11 cellular contexts compared by ENCODE assay signal in the genomic region with DNA sequence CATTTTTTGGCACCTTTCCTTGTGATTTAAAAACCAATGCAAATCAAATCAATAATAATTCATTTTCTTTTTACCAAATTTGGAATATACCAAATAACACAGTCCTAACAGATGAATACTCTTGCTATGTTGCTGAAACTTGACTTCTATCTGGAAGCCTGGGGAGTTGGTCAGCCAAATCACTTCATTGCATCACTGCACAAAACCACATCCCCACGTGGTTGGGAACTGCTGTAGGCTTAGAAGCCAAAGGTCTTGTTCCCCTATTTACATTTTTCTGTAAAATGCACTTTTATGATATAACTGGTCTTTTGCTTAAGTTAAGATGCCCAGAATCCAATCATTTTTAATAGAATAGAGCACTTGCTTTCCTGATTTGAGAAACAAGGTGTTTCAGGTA. TPM values are rescaled to one million over a fixed set of nuclear protein-coding genes. Genes with fewer than 3 reads are reported as not detected.
DNase-seq lines count a peak whose midpoint lies in the region; ATAC-seq, FAIRE-seq and TF ChIP-seq lines count a peak whose summit lies in the region.
"Had no signal": no experiment of that assay in that cellular context is flagged by ENCODE, and none has a peak within 500 bp of the region (broad histone marks: within the 10 kb centered on the region; RNA-seq: fewer than 3 reads in every experiment).

No MANE protein-coding gene starts in this region.

- H3K27me3 ChIP-seq in K562 (ENCODE audit: control insufficient read depth in 2 of 2, insufficient read depth in 2 of 2, low read length in 2 of 2) (no peaks in the 10 kb centered on the region), sigmoid colon (no peaks in the 10 kb centered on the region), SJCRH30 (no peaks in the 10 kb centered on the region)
- H3K27me3 ChIP-seq: gastroesophageal sphincter had no signal

- no peak for FAIRE-seq in K562 (lab: Jason Lieb, UNC)
- FAIRE-seq: urothelium cell line had no signal

- no peaks in the 10 kb centered on the region for H4K20me1 ChIP-seq in K562 (replicated peaks; ENCODE audit: control insufficient read depth, insufficient read depth, low read length)

- BruUV-seq in K562 (replicated peaks; lab: Mats Ljungman, UMichigan): no TSS peak

- intact Hi-C loops in K562 (cut with micrococcal nuclease): no loop called here
- intact Hi-C loops in sigmoid colon (cut with DNase I): no loop called here

- no peak overlapping the region for H3K4me2 ChIP-seq in K562 (ENCODE audit: insufficient read depth, low read length)
- H3K4me2 ChIP-seq: SK-N-SH had no signal

- H3K9me3 ChIP-seq in K562 (replicated peaks; ENCODE audit: control insufficient read depth, insufficient read depth, low read depth, low read length) (no peaks in the 10 kb centered on the region), sigmoid colon (no peaks in the 10 kb centered on the region), SJCRH30 (replicated peaks) (no peaks in the 10 kb centered on the region; the same call in 1 of the 2 replicates)
- H3K9me3 ChIP-seq: gastroesophageal sphincter, SK-N-SH had no signal

- TF ChIP-seq CTCF in AG10803 (conservative IDR thresholded peaks at IDR 0.05; ENCODE audit: low read length) (no peak), K562 (IDR thresholded peaks at IDR 0.05 in 2 of 3, conservative IDR thresholded peaks at IDR 0.05 in 1 of 3; ENCODE audit: insufficient read depth in 2 of 3, low read depth in 1 of 3, low read length in 3 of 3) (no peak), sigmoid colon (IDR thresholded peaks at IDR 0.05) (no peak)

- TF ChIP-seq RAD21 in K562 (CRISPR knock-in tag; conservative IDR thresholded peaks at IDR 0.05 in 1 of 2, IDR thresholded peaks at IDR 0.05 in 1 of 2): no peak

- no peak for TF ChIP-seq EP300 in K562 (IDR thresholded peaks at IDR 0.05; ENCODE audit: low read length)
- no peak for TF ChIP-seq EP300 in sigmoid colon (IDR thresholded peaks at IDR 0.05)

- in situ Hi-C loops in K562 (cut with MboI): no loop called here

- peak; percentile 41 for DNase-seq in AG10803 (ENCODE audit: low read depth)
- peak; percentile 11 for DNase-seq in HT1080 (ENCODE audit: low read depth)
- DNase-seq in K562 (ENCODE audit: extremely low read depth in 1 of 4, low spot score in 3 of 4): no peak
- no peak for DNase-seq in NCI-H524 treated with DMSO at 0.1 percent for 48 hours (lab: John Stamatoyannopoulos, UW)
- no peak for DNase-seq in sigmoid colon
- DNase-seq in DMS79 (lab: John Stamatoyannopoulos, UW): no peak
- DNase-seq in SJCRH30: no peak
- DNase-seq: SK-N-SH had no signal

- WGBS in K562 (ENCODE audit: insufficient coverage, low coverage, missing lambda C conversion rate): 0% methylated on average over 1 of the region's 1 CpG
- whole genome bisulfite sequencing in sigmoid colon, 2 donors: 1 to 7% methylated on average over 1 of the region's 1 CpG

- POLR2A ChIA-PET in K562 (lab: Yijun Ruan, JAX): no interaction called here

- no peaks in the 10 kb centered on the region for H3K79me2 ChIP-seq in K562 (ENCODE audit: control insufficient read depth, insufficient read depth, low read length)

- H3K36me3 ChIP-seq in K562 (ENCODE audit: control insufficient read depth, insufficient read depth, low read length): no peaks in the 10 kb centered on the region
- no peaks in the 10 kb centered on the region for H3K36me3 ChIP-seq in sigmoid colon
- H3K36me3 ChIP-seq in SJCRH30: no peaks in the 10 kb centered on the region
- H3K36me3 ChIP-seq: gastroesophageal sphincter had no signal

- CTCF ChIA-PET in K562 (lab: Yijun Ruan, JAX; ENCODE audit: low intra/inter-chr PET ratio): no interaction called here

- no peak overlapping the region for H3K9ac ChIP-seq in K562 (ENCODE audit: insufficient read depth in 1 of 2, low read depth in 2 of 2, low read length in 2 of 2)
- H3K9ac ChIP-seq: SK-N-SH had no signal

- H3K4me3 ChIP-seq in AG10803 (ENCODE audit: low read length) (no peak overlapping the region), K562 (no peak overlapping the region), sigmoid colon (no peak overlapping the region), SJCRH30 (no peak overlapping the region)
- H3K4me3 ChIP-seq: gastroesophageal sphincter had no signal

- H3K4me1 ChIP-seq in K562 (replicated peaks in 1 of 2; ENCODE audit: control insufficient read depth in 2 of 2, insufficient read depth in 2 of 2, low read length in 2 of 2): no peaks in the 10 kb centered on the region; a peak in 1 of 5 replicates
- no peaks in the 10 kb centered on the region for H3K4me1 ChIP-seq in sigmoid colon
- H3K4me1 ChIP-seq in SJCRH30: no peaks in the 10 kb centered on the region
- H3K4me1 ChIP-seq: gastroesophageal sphincter had no signal

- no peak overlapping the region for H2AFZ ChIP-seq in K562 (ENCODE audit: low read depth, low read length)

- H3K27ac ChIP-seq in K562 (ENCODE audit: extremely low read depth, low read depth, low read length) (no peak overlapping the region), sigmoid colon (no peak overlapping the region), SJCRH30 (no peak overlapping the region)
- H3K27ac ChIP-seq: gastroesophageal sphincter had no signal

- H3K9me1 ChIP-seq in K562 (ENCODE audit: control insufficient read depth, insufficient read depth, low read length): no peaks in the 10 kb centered on the region

- ATAC-seq in GM21447 (IDR thresholded peaks at IDR 0.05; ENCODE audit: unreplicated experiment): peak; percentile 77
- ATAC-seq in K562: no peak; the same call in 2 of the 3 replicates
- ATAC-seq: gastroesophageal sphincter had no signal

- TF ChIP-seq POLR2A in K562 (conservative IDR thresholded peaks at IDR 0.05) (no peak), sigmoid colon (IDR thresholded peaks at IDR 0.05) (no peak)

TF ChIP-seq in K562, 482 proteins besides CTCF, POLR2A, EP300 and RAD21 (continues in another document):
- no peak for TF ChIP-seq BCOR (IDR thresholded peaks at IDR 0.05)
- 0 out of 4 replicates have a peak, but pooled peaks of 1 of the 2 experiments have one; percentile 30 for TF ChIP-seq FOXK2 (conservative IDR thresholded peaks at IDR 0.05 in 1 of 2, IDR thresholded peaks at IDR 0.05 in 1 of 2; ENCODE audit: low read depth in 2 of 2)
- TF ChIP-seq CEBPB (tag; IDR thresholded peaks at IDR 0.05): peak; percentile 57
- no peak for TF ChIP-seq ZFX (CRISPR knock-in tag; IDR thresholded peaks at IDR 0.05)
- no peak for TF ChIP-seq FOXM1 (IDR thresholded peaks at IDR 0.05; ENCODE audit: low read depth)
- no peak for TF ChIP-seq FOXM1 (CRISPR knock-in tag; IDR thresholded peaks at IDR 0.05; ENCODE audit: low read depth)
- TF ChIP-seq NFXL1 (CRISPR knock-in tag; IDR thresholded peaks at IDR 0.05): no peak
- no peak for TF ChIP-seq NUFIP1 (IDR thresholded peaks at IDR 0.05; ENCODE audit: partially characterized antibody)

RNA-seq across cellular contexts. Expression of a gene that starts 15.2 kb away (rescaled TPM):
- total RNA-seq in HT1080 (2014; rRNA removed; shearing (Covaris generic)): 3.2 and 3.5 TPM in 2 replicates
- 2.8 and 2.9 TPM in 2 replicates for polyA plus RNA-seq in HT1080 (2015; cell fraction: cytosol; rRNA removed)
- polyA plus RNA-seq in HT1080 (2015; cell fraction: nucleus; rRNA removed): 2.1 and 5.0 TPM in 2 replicates
- total RNA-seq in K562 (2011; cell fraction: chromatin; rRNA removed; ENCODE audit: low replicate concordance): 1.1 and 1.4 TPM in 2 replicates
- 0.50 and 0.53 TPM in 2 replicates for total RNA-seq in K562 (2011; cell fraction: nucleolus; rRNA removed)
- total RNA-seq in K562 (2011; cell fraction: nucleoplasm; rRNA removed): 2.2 and 2.4 TPM in 2 replicates
- 2.9 and 3.3 TPM in 2 replicates for total RNA-seq in K562 (2014; rRNA removed)
- 6.4 and 7.8 TPM in 2 replicates for total RNA-seq in K562 (2014; rRNA removed; fragmentation: Illumina TruSeq; extraction: Trizol)
- 18.2 and 19.0 TPM in 2 replicates for total RNA-seq in K562 (2015; rRNA removed; fragmentation: Illumina TruSeq; extraction: Trizol)
- total RNA-seq in K562 (2021): 4.6 and 5.0 TPM in 2 replicates
- 2.9 and 3.3 TPM in 2 replicates for polyA plus RNA-seq in K562 (2011; rRNA removed)
- 1.4 and 2.7 TPM in 2 replicates for polyA plus RNA-seq in K562 (2011; cell fraction: cytosol; rRNA removed)
- polyA plus RNA-seq in K562 (2011; cell fraction: nucleus; rRNA removed): 2.5 and 3.6 TPM in 2 replicates
- 5.5 and 9.8 TPM in 2 replicates for polyA plus RNA-seq in K562 (2012)
- polyA plus RNA-seq in K562 (2014; fragmentation: Illumina TruSeq; extraction: Trizol): 4.7 and 6.6 TPM in 2 replicates
- polyA plus RNA-seq in K562 (2014; fragmentation: Nextera tagmentation; extraction: Ambion mirVana): 1 to 10 TPM; 2.9 to 3.3 TPM
- 4.0 and 4.9 TPM in 2 replicates for polyA plus RNA-seq in K562 (2014; rRNA removed)
- 3.3 and 6.2 TPM in 2 replicates for polyA minus RNA-seq in K562 (2011; rRNA and poly(A)+ RNA removed)
- polyA minus RNA-seq in K562 (2011; cell fraction: cytosol; rRNA and poly(A)+ RNA removed): 1.0 and 1.1 TPM in 2 replicates
- polyA minus RNA-seq in K562 (2011; cell fraction: nucleus; rRNA and poly(A)+ RNA removed): 1.9 and 7.3 TPM in 2 replicates
- total RNA-seq in sigmoid colon: 1 to 10 TPM in 2 of 4 donors, under 1 TPM in 2; 0.16 to 6.1 (median 0.67) TPM
- polyA plus RNA-seq in sigmoid colon: under 1 TPM in 2 of 3 donors, not detected in 1; 0.41 to 0.46 TPM
- 13.2 and 15.0 TPM in 2 replicates for total RNA-seq in SJCRH30 (2014; rRNA removed; shearing (Covaris generic))

RNA-seq across cellular contexts. Expression of a gene that starts 46.9 kb away (rescaled TPM):
- total RNA-seq in HT1080 (2014; rRNA removed; shearing (Covaris generic)): 76.2 and 105 TPM in 2 replicates
- 107 and 125 TPM in 2 replicates for polyA plus RNA-seq in HT1080 (2015; cell fraction: cytosol; rRNA removed)
- 43.7 and 57.7 TPM in 2 replicates for polyA plus RNA-seq in HT1080 (2015; cell fraction: nucleus; rRNA removed)
- 15.1 and 35.9 TPM in 2 replicates for total RNA-seq in K562 (2011; cell fraction: chromatin; rRNA removed; ENCODE audit: low replicate concordance)
- 16.5 and 22.2 TPM in 2 replicates for total RNA-seq in K562 (2011; cell fraction: nucleolus; rRNA removed)
- 31.7 and 51.6 TPM in 2 replicates for total RNA-seq in K562 (2011; cell fraction: nucleoplasm; rRNA removed)
- total RNA-seq in K562 (2014; rRNA removed): 161 and 176 TPM in 2 replicates
- total RNA-seq in K562 (2014; rRNA removed; fragmentation: Illumina TruSeq; extraction: Trizol): 316 and 361 TPM in 2 replicates
- 332 and 358 TPM in 2 replicates for total RNA-seq in K562 (2015; rRNA removed; fragmentation: Illumina TruSeq; extraction: Trizol)
- 171 and 197 TPM in 2 replicates for total RNA-seq in K562 (2021)
- 202 and 279 TPM in 2 replicates for polyA plus RNA-seq in K562 (2011; rRNA removed)
- 68.2 and 91.2 TPM in 2 replicates for polyA plus RNA-seq in K562 (2011; cell fraction: cytosol; rRNA removed)
- polyA plus RNA-seq in K562 (2011; cell fraction: nucleus; rRNA removed): 45.6 and 77.5 TPM in 2 replicates
- polyA plus RNA-seq in K562 (2012): 168 and 209 TPM in 2 replicates
- 344 and 367 TPM in 2 replicates for polyA plus RNA-seq in K562 (2014; fragmentation: Illumina TruSeq; extraction: Trizol)
- 100 to 1,000 TPM; 675 to 891 TPM for polyA plus RNA-seq in K562 (2014; fragmentation: Nextera tagmentation; extraction: Ambion mirVana)
- polyA plus RNA-seq in K562 (2014; rRNA removed): 246 and 279 TPM in 2 replicates
- polyA minus RNA-seq in K562 (2011; rRNA and poly(A)+ RNA removed): 77.7 and 80.9 TPM in 2 replicates
- 32.0 and 35.2 TPM in 2 replicates for polyA minus RNA-seq in K562 (2011; cell fraction: cytosol; rRNA and poly(A)+ RNA removed)
- 9.6 and 26.2 TPM in 2 replicates for polyA minus RNA-seq in K562 (2011; cell fraction: nucleus; rRNA and poly(A)+ RNA removed)
- 10 to 100 TPM; 46.2 to 79.0 (median 57.7) TPM for total RNA-seq in sigmoid colon
- 10 to 100 TPM; 37.0 to 76.1 (median 54.1) TPM for polyA plus RNA-seq in sigmoid colon
- total RNA-seq in SJCRH30 (2014; rRNA removed; shearing (Covaris generic)): 178 and 204 TPM in 2 replicates

Comparison
In these comparisons a context has a peak if more than half of its experiments do, and no peak if none do; other contexts are left out.
1. DNase-seq: peak in AG10803 (single experiment) and HT1080 (single experiment); none in K562 (0 of 4), NCI-H524 treated with DMSO at 0.1 percent for 48 hours (single experiment), sigmoid colon (single experiment), DMS79 (single experiment) and SJCRH30 (0 of 2).